22 cellular contexts compared by ENCODE assay signal in the genomic region with DNA sequence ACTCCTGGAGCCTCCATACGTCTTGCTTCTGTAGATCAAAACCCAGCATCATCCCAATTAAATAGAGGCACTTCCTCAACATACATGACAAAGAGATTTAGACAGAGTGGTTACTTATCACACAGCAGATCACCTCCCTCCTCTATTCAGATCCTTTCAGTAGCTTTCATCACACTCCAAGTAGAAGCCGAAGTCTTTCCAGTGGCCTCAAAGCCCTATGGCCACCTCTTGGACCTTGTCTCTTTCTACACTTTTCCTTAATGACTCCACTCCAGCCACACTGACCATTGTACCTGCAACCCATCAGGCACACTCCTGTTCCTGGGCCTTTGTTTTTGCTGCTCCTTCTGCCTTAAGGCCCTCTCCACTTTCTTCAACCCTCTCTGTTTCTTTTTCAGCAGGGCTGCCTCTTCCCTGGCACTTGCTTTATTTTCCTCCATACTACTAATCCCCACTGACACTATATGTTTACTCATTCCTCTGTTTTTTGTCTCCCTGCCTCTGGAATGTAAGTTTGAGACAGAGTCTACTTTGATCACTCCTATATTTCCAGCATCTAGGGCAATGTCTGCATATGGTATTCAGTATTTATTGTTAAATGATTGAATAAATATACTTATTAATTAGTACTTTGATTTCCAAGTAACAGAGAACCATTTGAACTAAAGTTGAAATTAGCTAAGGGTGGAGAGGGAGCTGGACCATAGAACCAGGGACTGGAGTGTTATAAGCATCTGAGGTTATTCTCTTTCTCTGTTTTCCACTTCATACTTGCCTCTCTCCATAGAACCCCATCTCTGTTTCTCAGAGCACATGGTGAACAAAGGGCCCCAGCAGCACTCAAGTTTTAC. TPM values are rescaled to one million over a fixed set of nuclear protein-coding genes. Genes with fewer than 3 reads are reported as not detected.
A peak's percentile ranks its signal among the peaks of the same experiment; 100 is the strongest.
DNase-seq lines count a peak whose midpoint lies in the region; FAIRE-seq and TF ChIP-seq lines count a peak whose summit lies in the region.
"Had no signal": no experiment of that assay in that cellular context is flagged by ENCODE, and none has a peak within 500 bp of the region (broad histone marks: within the 10 kb centered on the region; RNA-seq: fewer than 3 reads in every experiment).

No MANE protein-coding gene starts in this region.

- H3K9ac ChIP-seq in H9 (ENCODE audit: extremely low read depth, insufficient read length, low read length) (no peak overlapping the region), Loucy (ENCODE audit: low read depth, low read length, poor library complexity, severe bottlenecking) (no peak overlapping the region), astrocyte (ENCODE audit: low read length) (no peak overlapping the region), mammary epithelial cell (ENCODE audit: insufficient read depth, low read length) (no peak overlapping the region)

- H3K36me3 Mint-ChIP-seq in H9 (ENCODE audit: insufficient read depth in 1 of 3, low read depth in 3 of 3), result no peaks in the 10 kb centered on the region
- H3K36me3 Mint-ChIP-seq in astrocyte (ENCODE audit: low read depth, unreplicated experiment), result no peaks in the 10 kb centered on the region
- no peaks in the 10 kb centered on the region for H3K36me3 Mint-ChIP-seq in nephron progenitor cell (ENCODE audit: low read depth)

- H4K8ac ChIP-seq in H9 (replicated peaks; ENCODE audit: insufficient read length, low read depth, low read length), result no peak overlapping the region

- H3F3A ChIP-seq in Loucy (ENCODE audit: low read depth), result no peaks in the 10 kb centered on the region; the same call in 1 of the 2 replicates

- H2BK15ac ChIP-seq in H9 (ENCODE audit: low read depth, low read length), result no peak overlapping the region

- DNase-seq in H9, result no peak
- DNase-seq in astrocyte (ENCODE audit: low read depth), result no peak
- no peak for DNase-seq in nephron progenitor cell
- DNase-seq in mammary epithelial cell, result no peak
- DNase-seq in Kasumi-1 (lab: John Stamatoyannopoulos, UW), result no peak
- DNase-seq in kidney glomerular epithelial cell (lab: John Stamatoyannopoulos, UW), result no peak
- DNase-seq: Caco-2; CD4-positive, CD25-positive, alpha-beta regulatory T cell; DMS53; HCEC 1CT; NCI-H1105 treated with DMSO at 0.1 percent for 48 hours; NCI-H1694 treated with DMSO at 0.1 percent for 48 hours; NCI-H345; NK-92 treated with Interleukin-12 subunit alpha and Interleukin-12 subunit beta, amount 100 ng/mL, for 24 hours; PC-3; SJCRH30; SW 1271 had no signal

- no peak overlapping the region for H2AK5ac ChIP-seq in H9 (ENCODE audit: insufficient read length, low read length)

- no peaks in the 10 kb centered on the region for H4K20me1 ChIP-seq in H9 (ENCODE audit: control insufficient read depth, insufficient read depth, insufficient read length)
- no peaks in the 10 kb centered on the region for H4K20me1 ChIP-seq in Loucy (ENCODE audit: insufficient read depth, low read length, poor library complexity, severe bottlenecking)
- no peaks in the 10 kb centered on the region for H4K20me1 ChIP-seq in astrocyte (ENCODE audit: insufficient read depth, low read length)
- no peaks in the 10 kb centered on the region for H4K20me1 ChIP-seq in mammary epithelial cell (ENCODE audit: insufficient read depth, low read length)

- in situ Hi-C loops in mammary epithelial cell (cut with MboI; ENCODE audit: low sequenced_read_pairs in 2 of 2), result no loop called here

- CTCF ChIA-PET in mammary epithelial cell (lab: Charles Lee; ENCODE audit: low non-redundant PET), result no interaction called here

- no peak overlapping the region for H4K91ac ChIP-seq in H9 (ENCODE audit: insufficient read length, low read depth, low read length)

- peaks cover 0 to 1% of the 10 kb centered on the region in 2 experiments; a peak in 2 of 5 replicates for H3K9me3 Mint-ChIP-seq in H9
- H3K9me3 Mint-ChIP-seq in astrocyte (ENCODE audit: unreplicated experiment), result no peaks in the 10 kb centered on the region
- no peaks in the 10 kb centered on the region for H3K9me3 Mint-ChIP-seq in nephron progenitor cell

- TF ChIP-seq CTCF in H9 (conservative IDR thresholded peaks at IDR 0.05) (no peak), Loucy (conservative IDR thresholded peaks at IDR 0.05; ENCODE audit: low read length) (no peak), astrocyte (IDR thresholded peaks at IDR 0.05; ENCODE audit: insufficient read depth, low read depth, low read length) (no peak), nephron progenitor cell (IDR thresholded peaks at IDR 0.05) (no peak), mammary epithelial cell (conservative IDR thresholded peaks at IDR 0.05 in 1 of 2, IDR thresholded peaks at IDR 0.05 in 1 of 2; ENCODE audit: extremely low read depth in 1 of 2, insufficient read depth in 1 of 2, low read depth in 1 of 2, low read length in 2 of 2) (no peak)

- H3K4me1 ChIP-seq in H9 (ENCODE audit: insufficient read depth, low read length) (no peaks in the 10 kb centered on the region), Loucy (ENCODE audit: insufficient read depth, low read length, poor library complexity, severe bottlenecking) (peaks cover 8% of the 10 kb centered on the region), astrocyte (ENCODE audit: insufficient read depth, low read length) (peaks cover 10% of the 10 kb centered on the region), mammary epithelial cell (ENCODE audit: insufficient read depth, low read length) (no peaks in the 10 kb centered on the region)
- H3K4me1 ChIP-seq: SJCRH30 had no signal

- no CpG with 5 or more reads among the region's 2 CpGs for WGBS in H9 (ENCODE audit: extremely low coverage, insufficient read length, low lambda C conversion rate)
- WGBS in mammary epithelial cell (ENCODE audit: low coverage, missing lambda C conversion rate), result 88% methylated on average over 2 of the region's 2 CpGs

- no peak overlapping the region for H3K4ac ChIP-seq in H9 (ENCODE audit: low read depth, low read length)

- H3K27ac ChIP-seq in H9 (ENCODE audit: insufficient read length, low read depth, low read length) (no peak overlapping the region), astrocyte (ENCODE audit: low read depth, low read length) (no peak overlapping the region), mammary epithelial cell (ENCODE audit: insufficient read depth, low read depth, low read length) (no peak overlapping the region)
- H3K27ac ChIP-seq: HL-60, RWPE1, SJCRH30 had no signal

- no peak overlapping the region for H2BK20ac ChIP-seq in H9 (ENCODE audit: low read depth, low read length, poor library complexity, severe bottlenecking)

- no TSS peak for BruUV-seq in mammary epithelial cell (replicated peaks; lab: Mats Ljungman, UMichigan)

- no peaks in the 10 kb centered on the region for H3K27me3 Mint-ChIP-seq in H9 (ENCODE audit: low read depth)
- H3K27me3 Mint-ChIP-seq in astrocyte (ENCODE audit: low read depth, unreplicated experiment), result no peaks in the 10 kb centered on the region
- H3K27me3 Mint-ChIP-seq in nephron progenitor cell (ENCODE audit: low read depth, poor library complexity), result no peaks in the 10 kb centered on the region

- no peak for FAIRE-seq in astrocyte (lab: Jason Lieb, UNC)
- FAIRE-seq: HTR-8/SVneo had no signal

- H3K18ac ChIP-seq in H9 (ENCODE audit: insufficient read length, low read depth, low read length), result no peak overlapping the region

- dilution Hi-C loops in mammary epithelial cell (cut with HindIII; ENCODE audit: low sequenced_read_pairs), result no loop called here

- no peaks in the 10 kb centered on the region for H3K79me1 ChIP-seq in H9 (ENCODE audit: insufficient read depth, low read depth, low read length, poor library complexity, severe bottlenecking)

- H3K9me3 ChIP-seq in H9 (ENCODE audit: control insufficient read depth, low read depth, low read length) (no peaks in the 10 kb centered on the region), Loucy (ENCODE audit: insufficient read depth, low read depth, low read length) (no peaks in the 10 kb centered on the region), astrocyte (ENCODE audit: insufficient read depth, low read depth, low read length) (no peaks in the 10 kb centered on the region), mammary epithelial cell (replicated peaks; ENCODE audit: insufficient read depth, low read length) (no peaks in the 10 kb centered on the region)
- H3K9me3 ChIP-seq: Caco-2, SJCRH30 had no signal

- H2BK12ac ChIP-seq in H9 (ENCODE audit: insufficient read length, low read depth, low read length), result no peak overlapping the region

- H2AFZ ChIP-seq in H9 (ENCODE audit: low read length), result peak overlapping the region; percentile 1
- peak overlapping the region; percentile 79; the same call in 1 of the 2 replicates for H2AFZ ChIP-seq in Loucy (ENCODE audit: low read length)
- peak overlapping the region; percentile 16 for H2AFZ ChIP-seq in astrocyte (ENCODE audit: low read depth, low read length)
- no peak overlapping the region for H2AFZ ChIP-seq in mammary epithelial cell (ENCODE audit: low read depth, low read length)

- H3K56ac ChIP-seq in H9 (ENCODE audit: insufficient read length, low read depth, low read length), result no peak overlapping the region

- H3K9me2 ChIP-seq in Loucy (replicated peaks; ENCODE audit: low read depth, low read length), result 0 out of 2 replicates have a peak, but pooled peaks cover 5% of the 10 kb centered on the region

- H3K23ac ChIP-seq in H9 (ENCODE audit: insufficient read length, low read depth, low read length), result no peak overlapping the region

- intact Hi-C loops in mammary epithelial cell (cut with micrococcal nuclease), result no loop called here

- H4K5ac ChIP-seq in H9 (ENCODE audit: insufficient read length, low read depth, low read length), result no peak overlapping the region

- H2BK120ac ChIP-seq in H9 (ENCODE audit: low read depth, low read length, poor library complexity, severe bottlenecking), result no peak overlapping the region

- H3K4me2 ChIP-seq in H9 (ENCODE audit: insufficient read depth, insufficient read length, low read length) (no peak overlapping the region), Loucy (ENCODE audit: low read depth, low read length, poor library complexity, severe bottlenecking) (no peak overlapping the region), astrocyte (ENCODE audit: low read length) (no peak overlapping the region), mammary epithelial cell (ENCODE audit: insufficient read depth, low read depth, low read length) (no peak overlapping the region)

- H3K27ac Mint-ChIP-seq in H9 (no peak overlapping the region), astrocyte (ENCODE audit: unreplicated experiment) (no peak overlapping the region), nephron progenitor cell (peak overlapping the region; percentile 18)
- H3K27ac Mint-ChIP-seq: B cell; CD4-positive, CD25-positive, alpha-beta regulatory T cell had no signal

- H2BK5ac ChIP-seq in H9 (ENCODE audit: insufficient read length, low read length), result no peak overlapping the region

- no peak overlapping the region for H3T11ph ChIP-seq in H9 (ENCODE audit: low read length)

- no peak overlapping the region for H3K14ac ChIP-seq in H9 (ENCODE audit: insufficient read depth, low read length)

- H3K4me3 Mint-ChIP-seq in H9 (no peak overlapping the region), astrocyte (ENCODE audit: unreplicated experiment) (no peak overlapping the region), nephron progenitor cell (no peak overlapping the region)
- H3K4me3 Mint-ChIP-seq: B cell; CD4-positive, CD25-positive, alpha-beta regulatory T cell had no signal

- H3K4me1 Mint-ChIP-seq in H9 (peaks cover 4 to 6% of the 10 kb centered on the region in 2 experiments; a peak in 3 of 4 replicates), astrocyte (ENCODE audit: low read depth, unreplicated experiment) (peaks cover 8% of the 10 kb centered on the region), nephron progenitor cell (peaks cover 12% of the 10 kb centered on the region)
- H3K4me1 Mint-ChIP-seq: B cell; CD4-positive, CD25-positive, alpha-beta regulatory T cell had no signal

- H3K27me3 ChIP-seq in H9 (ENCODE audit: insufficient read depth, low read length) (no peaks in the 10 kb centered on the region), Loucy (ENCODE audit: insufficient read depth, low read length, poor library complexity, severe bottlenecking) (no peaks in the 10 kb centered on the region), astrocyte (ENCODE audit: insufficient read depth, low read length) (no peaks in the 10 kb centered on the region), mammary epithelial cell (ENCODE audit: insufficient read depth, low read length) (no peaks in the 10 kb centered on the region)
- H3K27me3 ChIP-seq: SJCRH30 had no signal

- H3K23me2 ChIP-seq in H9 (ENCODE audit: insufficient read length, low read depth, low read length, poor library complexity, severe bottlenecking), result no peaks in the 10 kb centered on the region

- H3K4me3 ChIP-seq in Loucy (ENCODE audit: low read length, poor library complexity, severe bottlenecking) (no peak overlapping the region), astrocyte (ENCODE audit: insufficient read depth, low read depth, low read length) (no peak overlapping the region), mammary epithelial cell (replicated peaks in 1 of 3; ENCODE audit: insufficient read depth in 1 of 3, low read depth in 2 of 3, low read length in 3 of 3) (no peak overlapping the region)
- H3K4me3 ChIP-seq: SJCRH30 had no signal

- H3K36me3 ChIP-seq in Loucy (ENCODE audit: insufficient read depth, low read length) (no peaks in the 10 kb centered on the region), astrocyte (ENCODE audit: insufficient read depth, low read length) (no peaks in the 10 kb centered on the region), mammary epithelial cell (ENCODE audit: insufficient read depth, low read length) (no peaks in the 10 kb centered on the region)
- H3K36me3 ChIP-seq: SJCRH30 had no signal

- no peaks in the 10 kb centered on the region for H3K79me2 ChIP-seq in H9 (ENCODE audit: insufficient read depth, low read length)
- H3K79me2 ChIP-seq in Loucy (ENCODE audit: insufficient read depth, low read length), result no peaks in the 10 kb centered on the region
- no peaks in the 10 kb centered on the region for H3K79me2 ChIP-seq in astrocyte (ENCODE audit: insufficient read depth, low read length)
- H3K79me2 ChIP-seq in mammary epithelial cell (ENCODE audit: insufficient read depth, low read length), result no peaks in the 10 kb centered on the region

RNA-seq across cellular contexts. Expression of gene TRAM2, which starts 43.4 kb away (rescaled TPM):
- 20.5 and 21.2 TPM in 2 replicates for total RNA-seq in H9 (2021)
- 88.7 and 93.4 TPM in 2 replicates for total RNA-seq in astrocyte
- 10 to 100 TPM; 12.5 to 16.9 TPM for total RNA-seq in mammary epithelial cell
- 13.8 TPM for polyA plus RNA-seq in mammary epithelial cell
- polyA minus RNA-seq in mammary epithelial cell, result 39.2 TPM

RNA-seq across cellular contexts. Expression of gene TMEM14A, which starts 50.6 kb away (rescaled TPM):
- total RNA-seq in H9 (2021), result 7.3 and 10.7 TPM in 2 replicates
- 26.1 and 29.7 TPM in 2 replicates for total RNA-seq in astrocyte
- 10 to 100 TPM; 27.2 to 30.4 TPM for total RNA-seq in mammary epithelial cell
- 28.4 TPM for polyA plus RNA-seq in mammary epithelial cell
- polyA minus RNA-seq in mammary epithelial cell, result not detected
